19 cellular contexts compared by ENCODE assay signal in the genomic region with DNA sequence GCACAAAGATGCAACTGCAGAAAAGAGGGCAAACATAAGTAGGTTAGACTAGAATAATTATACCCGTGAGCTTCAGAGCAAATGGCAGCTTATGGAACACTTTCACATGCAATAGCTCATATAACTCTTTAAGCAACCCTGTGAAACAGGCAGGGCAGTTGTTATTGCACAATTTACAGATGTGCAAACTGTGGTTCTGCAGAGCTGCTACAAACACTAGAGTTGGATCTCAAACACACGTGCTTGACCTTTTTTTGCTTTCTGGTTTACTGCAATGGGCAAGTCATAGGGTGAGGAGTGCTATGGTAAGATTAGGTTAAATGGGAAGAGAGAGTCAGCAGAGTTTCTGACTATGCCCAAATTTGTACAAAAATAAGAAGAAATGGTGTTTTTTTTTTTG.
"Had no signal": no experiment of that assay in that cellular context is flagged by ENCODE, and none has a peak within 500 bp of the region (broad histone marks: within the 10 kb centered on the region; RNA-seq: fewer than 3 reads in every experiment).

No MANE protein-coding gene starts in this region.

- H3K36me3 ChIP-seq: pancreas, suprapubic skin, thyroid gland, uterus had no signal

- H3K9me3 ChIP-seq: pancreas, suprapubic skin, thyroid gland, uterus had no signal

- H3K27me3 ChIP-seq: pancreas, suprapubic skin, thyroid gland, uterus had no signal

- ATAC-seq: left colon, left ventricle myocardium superior, pancreas, right cardiac atrium had no signal

- H3K4me3 ChIP-seq: lung, pancreas, suprapubic skin, thyroid gland, uterus had no signal

- FAIRE-seq: pancreas, small intestine had no signal

- DNase-seq: dermis blood vessel endothelial cell; erythroblast; foreskin melanocyte; head of caudate nucleus; hippocampal formation; left colon; left ventricle myocardium superior; mesendoderm; naive B cell; occipital lobe; pancreas; right cardiac atrium; small intestine; stimulated activated CD4-positive, alpha-beta T cell treated with anti-CD3 and anti-CD28 coated beads, Interleukin-12 subunit alpha, Interleukin-12 subunit beta, amount 100 ng/mL, for 4 hours; stimulated activated naive CD4-positive, alpha-beta T cell; thyroid gland; uterus had no signal

- H3K27ac ChIP-seq: pancreas, suprapubic skin, thyroid gland, uterus had no signal

- H3K4me1 ChIP-seq: pancreas, thyroid gland, uterus had no signal
